In the genomic region with DNA sequence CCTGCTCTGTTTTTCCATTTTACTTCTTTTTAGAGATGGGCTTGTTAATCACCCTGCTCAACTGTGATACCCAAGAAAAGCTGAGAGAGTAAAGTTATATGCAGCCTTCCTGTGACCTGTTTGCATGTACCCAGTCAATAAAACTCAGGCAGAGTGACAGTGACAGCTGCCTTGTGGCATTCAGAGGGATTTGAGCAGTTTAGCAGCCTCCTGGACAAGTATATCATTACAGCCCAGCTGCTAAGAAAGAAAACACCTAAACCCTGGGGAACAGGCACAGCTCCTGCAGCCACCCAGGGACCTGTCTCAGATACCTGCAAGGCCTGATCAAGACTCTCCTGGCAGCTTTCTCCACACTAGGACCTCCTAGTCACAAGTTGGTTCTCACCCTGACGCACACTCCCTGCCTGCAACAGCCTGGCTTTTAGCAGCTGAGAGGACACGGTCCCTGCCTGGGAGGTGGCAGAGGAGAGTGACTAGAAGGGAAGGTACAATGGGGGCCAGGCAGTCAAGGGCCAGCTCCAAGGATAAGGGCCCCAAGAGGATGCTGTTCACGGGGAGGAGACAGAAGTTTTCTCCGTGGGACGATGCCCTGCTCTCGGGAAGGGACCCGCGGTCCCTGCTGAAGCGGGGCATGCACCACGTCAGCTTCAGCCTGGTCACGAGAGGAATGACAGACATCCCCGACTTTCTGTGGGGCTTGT, we compare ENCODE assay signal across 29 cellular contexts. TPM values are rescaled to one million over a fixed set of nuclear protein-coding genes. Genes with fewer than 3 reads are reported as not detected.
"Had no signal": no experiment of that assay in that cellular context is flagged by ENCODE, and none has a peak within 500 bp of the region (broad histone marks: within the 10 kb centered on the region; RNA-seq: fewer than 3 reads in every experiment).

Gene LRRC30 (plus strand): TSS at position 444 of the 704 bp plus-strand sequence. CDS start 50 bp downstream, at position 494.

- H3K9me3 Mint-ChIP-seq: activated CD4-positive, alpha-beta T cell treated with anti-CD3 and anti-CD28 coated beads, Interleukin-2, amount 10 ng/mL, durations not matched to agents 7 days and 5 days; activated CD8-positive, alpha-beta T cell treated with anti-CD3 and anti-CD28 coated beads for 36 hours; activated naive CD8-positive, alpha-beta T cell treated with anti-CD3 and anti-CD28 coated beads, Interleukin-2, amount 50 U/mL, for 24 hours; neural crest cell; type B pancreatic cell had no signal

- H3K36me3 Mint-ChIP-seq: activated CD8-positive, alpha-beta memory T cell treated with anti-CD3 and anti-CD28 coated beads, Interleukin-2, amount 10 ng/mL, durations not matched to agents 7 days and 5 days; type B pancreatic cell had no signal

- H3K4me1 Mint-ChIP-seq: activated CD4-positive, alpha-beta T cell treated with anti-CD3 and anti-CD28 coated beads, Interleukin-2, amount 10 ng/mL, durations not matched to agents 7 days and 5 days; activated CD8-positive, alpha-beta memory T cell treated with anti-CD3 and anti-CD28 coated beads, Interleukin-2, amount 10 ng/mL, durations not matched to agents 7 days and 5 days; activated naive CD8-positive, alpha-beta T cell treated with anti-CD3 and anti-CD28 coated beads, Interleukin-2, amount 50 U/mL, for 24 hours; neural crest cell had no signal

- H3K27me3 ChIP-seq: body of pancreas had no signal

- ATAC-seq: activated CD8-positive, alpha-beta memory T cell treated with anti-CD3 and anti-CD28 coated beads, Interleukin-2, amount 10 ng/mL, durations not matched to agents 7 days and 5 days; activated CD8-positive, alpha-beta T cell treated with anti-CD3 and anti-CD28 coated beads for 36 hours; activated naive CD8-positive, alpha-beta T cell treated with anti-CD3 and anti-CD28 coated beads, Interleukin-2, amount 50 U/mL, for 24 hours; body of pancreas had no signal

- DNase-seq: activated CD4-positive, alpha-beta T cell treated with anti-CD3 and anti-CD28 coated beads, Interleukin-2, amount 10 ng/mL, durations not matched to agents 7 days and 5 days; activated CD4-positive, CD25-positive, alpha-beta regulatory T cell treated with anti-CD3 and anti-CD28 coated beads, Interleukin-2, amount 50 U/mL, for 72 hours; activated CD8-positive, alpha-beta memory T cell treated with anti-CD3 and anti-CD28 coated beads, Interleukin-2, amount 10 ng/mL, durations not matched to agents 7 days and 5 days; activated CD8-positive, alpha-beta T cell treated with anti-CD3 and anti-CD28 coated beads for 36 hours; activated effector memory CD4-positive, alpha-beta T cell treated with anti-CD3 and anti-CD28 coated beads, Interleukin-2, amount 50 U/mL, for 16 hours; activated naive CD4-positive, alpha-beta T cell treated with anti-CD3 and anti-CD28 coated beads, Interleukin-2, amount 50 U/mL, for 16 hours; activated naive CD8-positive, alpha-beta T cell treated with anti-CD3 and anti-CD28 coated beads, Interleukin-2, amount 50 U/mL, for 24 hours; activated T-cell treated with anti-CD3 and anti-CD28 coated beads for 4 hours; anterior cingulate cortex; body of pancreas; caudate nucleus; dermis blood vessel endothelial cell; effector memory CD4-positive, alpha-beta T cell; foreskin melanocyte; hippocampal formation; kidney glomerular epithelial cell; left ventricle myocardium inferior; midbrain; retina; stimulated activated CD4-positive, alpha-beta T cell treated with anti-CD3 and anti-CD28 coated beads, Interleukin-4, amount 100 ng/mL, for 24 hours; stimulated activated naive CD4-positive, alpha-beta T cell treated with Interleukin-2 at 50 U/mL for 16 hours had no signal

- H3K4me3 ChIP-seq: body of pancreas, left ventricle myocardium inferior, thoracic aorta had no signal

- H3K27me3 Mint-ChIP-seq: activated CD4-positive, alpha-beta T cell treated with anti-CD3 and anti-CD28 coated beads, Interleukin-2, amount 10 ng/mL, durations not matched to agents 7 days and 5 days; activated CD8-positive, alpha-beta memory T cell treated with anti-CD3 and anti-CD28 coated beads, Interleukin-2, amount 10 ng/mL, durations not matched to agents 7 days and 5 days; activated CD8-positive, alpha-beta T cell treated with anti-CD3 and anti-CD28 coated beads for 36 hours; activated naive CD8-positive, alpha-beta T cell treated with anti-CD3 and anti-CD28 coated beads, Interleukin-2, amount 50 U/mL, for 24 hours had no signal

- H3K27ac ChIP-seq: body of pancreas, left ventricle myocardium inferior, thoracic aorta had no signal

- H3K4me3 Mint-ChIP-seq: activated CD4-positive, alpha-beta T cell treated with anti-CD3 and anti-CD28 coated beads, Interleukin-2, amount 10 ng/mL, durations not matched to agents 7 days and 5 days; activated CD8-positive, alpha-beta memory T cell treated with anti-CD3 and anti-CD28 coated beads, Interleukin-2, amount 10 ng/mL, durations not matched to agents 7 days and 5 days; activated CD8-positive, alpha-beta T cell treated with anti-CD3 and anti-CD28 coated beads for 36 hours; activated naive CD8-positive, alpha-beta T cell treated with anti-CD3 and anti-CD28 coated beads, Interleukin-2, amount 50 U/mL, for 24 hours; neural crest cell; type B pancreatic cell had no signal

- H3K9me3 ChIP-seq: body of pancreas, left ventricle myocardium inferior, thoracic aorta had no signal

- H3K36me3 ChIP-seq: left ventricle myocardium inferior, thoracic aorta had no signal

- H3K27ac Mint-ChIP-seq: activated CD4-positive, alpha-beta T cell treated with anti-CD3 and anti-CD28 coated beads, Interleukin-2, amount 10 ng/mL, durations not matched to agents 7 days and 5 days; activated CD8-positive, alpha-beta memory T cell treated with anti-CD3 and anti-CD28 coated beads, Interleukin-2, amount 10 ng/mL, durations not matched to agents 7 days and 5 days; activated CD8-positive, alpha-beta T cell treated with anti-CD3 and anti-CD28 coated beads for 36 hours; activated naive CD8-positive, alpha-beta T cell treated with anti-CD3 and anti-CD28 coated beads, Interleukin-2, amount 50 U/mL, for 24 hours; type B pancreatic cell had no signal

RNA-seq across cellular contexts. Expression of gene LRRC30, which starts in this region (rescaled TPM):
- total RNA-seq: activated CD4-positive, alpha-beta T cell treated with anti-CD3 and anti-CD28 coated beads, Interleukin-2, amount 10 ng/mL, durations not matched to agents 7 days and 5 days; activated CD8-positive, alpha-beta memory T cell treated with anti-CD3 and anti-CD28 coated beads, Interleukin-2, amount 10 ng/mL, durations not matched to agents 7 days and 5 days; activated CD8-positive, alpha-beta T cell treated with anti-CD3 and anti-CD28 coated beads for 36 hours; body of pancreas; dermis blood vessel endothelial cell; left ventricle myocardium inferior; lung microvascular endothelial cell; neural crest cell; osteoblast; posterior vena cava; T-helper 2 cell treated with Interferon-gamma antibody and Interleukin-4, amounts not matched to agents 100 ng/mL and 5 ng/mL, for 36 hours; thoracic aorta had no signal
- polyA plus RNA-seq: esophagus had no signal
